Comparison of ENCODE assay signal across 19 cellular contexts in genomic region chr17:44990994-44991393, GRCh38. TPM values are rescaled to one million over a fixed set of nuclear protein-coding genes. Genes with fewer than 3 reads are reported as not detected.
"Had no signal": no experiment of that assay in that cellular context is flagged by ENCODE, and none has a peak within 500 bp of the region (broad histone marks: within the 10 kb centered on the region; RNA-seq: fewer than 3 reads in every experiment).

No MANE protein-coding gene starts in this region.

- H3K27me3 ChIP-seq: adrenal gland, right lobe of liver had no signal

- H3K4me1 Mint-ChIP-seq: activated naive CD4-positive, alpha-beta T cell treated with anti-CD3 and anti-CD28 coated beads, Interleukin-2, amount 10 ng/mL, durations not matched to agents 7 days and 5 days; immature natural killer cell had no signal

- H3K36me3 Mint-ChIP-seq: activated CD4-positive, alpha-beta memory T cell treated with anti-CD3 and anti-CD28 coated beads for 36 hours; activated naive CD4-positive, alpha-beta T cell treated with anti-CD3 and anti-CD28 coated beads, Interleukin-2, amount 10 ng/mL, durations not matched to agents 7 days and 5 days; immature natural killer cell; natural killer cell treated with Interleukin-12 subunit alpha and Interleukin-12 subunit beta and Interleukin-15 and Interleukin-18, amount 100 ng/mL, for 72 hours had no signal

- H3K9me3 ChIP-seq: adrenal gland, right lobe of liver, suprapubic skin had no signal

- H3K4me3 ChIP-seq: adrenal gland, coronary artery, right lobe of liver, smooth muscle cell, suprapubic skin had no signal

- H3K27ac Mint-ChIP-seq: activated CD4-positive, alpha-beta memory T cell treated with anti-CD3 and anti-CD28 coated beads for 36 hours; activated naive CD4-positive, alpha-beta T cell treated with anti-CD3 and anti-CD28 coated beads, Interleukin-2, amount 10 ng/mL, durations not matched to agents 7 days and 5 days; activated T-cell treated with anti-CD3 and anti-CD28 coated beads, Interleukin-2, amount 50 U/mL, for 24 hours; immature natural killer cell; natural killer cell treated with Interleukin-12 subunit alpha and Interleukin-12 subunit beta and Interleukin-15 and Interleukin-18, amount 100 ng/mL, for 72 hours had no signal

- H3K36me3 ChIP-seq: adrenal gland, right lobe of liver, suprapubic skin had no signal

- DNase-seq: activated CD4-positive, alpha-beta memory T cell treated with anti-CD3 and anti-CD28 coated beads for 36 hours; activated naive CD4-positive, alpha-beta T cell treated with anti-CD3 and anti-CD28 coated beads, Interleukin-2, amount 10 ng/mL, durations not matched to agents 7 days and 5 days; activated T-cell treated with anti-CD3 and anti-CD28 coated beads, Interleukin-2, amount 50 U/mL, for 24 hours; adrenal gland; effector CD8-positive, alpha-beta T cell; foreskin fibroblast; head of caudate nucleus; immature natural killer cell; mesendoderm; occipital lobe; right lobe of liver; stimulated activated naive CD8-positive, alpha-beta T cell treated with anti-CD3 and anti-CD28 coated beads, Interleukin-15, Interleukin-2, amounts not matched to agents 100 U/mL and 50 U/mL, for 24 hours; trophoblast cell had no signal

- H3K9me3 Mint-ChIP-seq: activated CD4-positive, alpha-beta memory T cell treated with anti-CD3 and anti-CD28 coated beads for 36 hours; activated naive CD4-positive, alpha-beta T cell treated with anti-CD3 and anti-CD28 coated beads, Interleukin-2, amount 10 ng/mL, durations not matched to agents 7 days and 5 days; activated T-cell treated with anti-CD3 and anti-CD28 coated beads, Interleukin-2, amount 50 U/mL, for 24 hours; central memory CD8-positive, alpha-beta T cell; immature natural killer cell; natural killer cell treated with Interleukin-12 subunit alpha and Interleukin-12 subunit beta and Interleukin-15 and Interleukin-18, amount 100 ng/mL, for 72 hours had no signal

- H3K4me3 Mint-ChIP-seq: activated CD4-positive, alpha-beta memory T cell treated with anti-CD3 and anti-CD28 coated beads for 36 hours; activated naive CD4-positive, alpha-beta T cell treated with anti-CD3 and anti-CD28 coated beads, Interleukin-2, amount 10 ng/mL, durations not matched to agents 7 days and 5 days; activated T-cell treated with anti-CD3 and anti-CD28 coated beads, Interleukin-2, amount 50 U/mL, for 24 hours; central memory CD8-positive, alpha-beta T cell; immature natural killer cell; natural killer cell treated with Interleukin-12 subunit alpha and Interleukin-12 subunit beta and Interleukin-15 and Interleukin-18, amount 100 ng/mL, for 72 hours had no signal

- H3K27ac ChIP-seq: adrenal gland, coronary artery, right lobe of liver, suprapubic skin, VCaP had no signal

- ATAC-seq: natural killer cell treated with Interleukin-12 subunit alpha and Interleukin-12 subunit beta and Interleukin-15 and Interleukin-18, amount 100 ng/mL, for 72 hours; right lobe of liver; stimulated activated naive CD8-positive, alpha-beta T cell treated with anti-CD3 and anti-CD28 coated beads, Interleukin-15, Interleukin-2, amounts not matched to agents 100 U/mL and 50 U/mL, for 24 hours had no signal

RNA-seq across cellular contexts. Expression of gene C1QL1, which starts 22.9 kb away (rescaled TPM):
- total RNA-seq: natural killer cell treated with Interleukin-12 subunit alpha and Interleukin-12 subunit beta and Interleukin-15 and Interleukin-18, amount 100 ng/mL, for 72 hours; smooth muscle cell; suprapubic skin had no signal
